In genomic region chr13:99307648-99308339, GRCh38 we compare ENCODE assay signal across 1 cellular context.
A peak's percentile ranks its signal among the peaks of the same experiment; 100 is the strongest.
TF ChIP-seq lines count a peak whose summit lies in the region.

No MANE protein-coding gene starts in this region.

TF ChIP-seq in K562, 482 proteins besides CTCF, POLR2A, EP300 and RAD21 (continued from another document):
- TF ChIP-seq ZNF407 (IDR thresholded peaks at IDR 0.05; ENCODE audit: low read depth) (no peak), HES1 (IDR thresholded peaks at IDR 0.05; ENCODE audit: low read depth) (no peak), AFF4 (CRISPR knock-in tag; IDR thresholded peaks at IDR 0.05) (no peak), ELF1 (tag; IDR thresholded peaks at IDR 0.05) (0 out of 2 replicates have a peak, but pooled peaks have one; percentile 21), IRF9 (tag; IDR thresholded peaks at IDR 0.05) (no peak), SIRT6 (IDR thresholded peaks at IDR 0.05; ENCODE audit: low read depth, low read length) (no peak), NFE2 (IDR thresholded peaks at IDR 0.05; ENCODE audit: low read depth) (0 out of 2 replicates have a peak, but pooled peaks have one; percentile 14), ZNF592 (IDR thresholded peaks at IDR 0.05) (peak; percentile 54; the same call in 1 of the 2 replicates), ARID1B (IDR thresholded peaks at IDR 0.05) (peak; percentile 51), ETV6 (IDR thresholded peaks at IDR 0.05; ENCODE audit: borderline replicate concordance in 1 of 2, low read depth in 2 of 2, low read length in 1 of 2) (no peak), ETV6 (CRISPR knock-in tag; IDR thresholded peaks at IDR 0.05; ENCODE audit: borderline replicate concordance) (no peak), CTBP1 (IDR thresholded peaks at IDR 0.05; ENCODE audit: borderline replicate concordance) (no peak), BACH1 (tag; IDR thresholded peaks at IDR 0.05) (no peak), ZEB2 (IDR thresholded peaks at IDR 0.05) (no peak), CHCHD3 (CRISPR knock-in tag; IDR thresholded peaks at IDR 0.05) (no peak), GATAD2B (IDR thresholded peaks at IDR 0.05; ENCODE audit: borderline replicate concordance) (peak; percentile 52; the same call in 1 of the 2 replicates), EGR1 (conservative IDR thresholded peaks at IDR 0.05) (peak; percentile 27; the same call in 1 of the 2 replicates), ZNF274 (IDR thresholded peaks at IDR 0.05; ENCODE audit: borderline replicate concordance, low read depth, low read length) (no peak), TRIM24 (IDR thresholded peaks at IDR 0.05) (no peak), NR2C2 (CRISPR knock-in tag; IDR thresholded peaks at IDR 0.05) (no peak), NR2C2 (tag; IDR thresholded peaks at IDR 0.05) (no peak), SMAD4 (CRISPR knock-in tag; conservative IDR thresholded peaks at IDR 0.05) (no peak; the same call in 1 of the 2 replicates), ARID3A (IDR thresholded peaks at IDR 0.05; ENCODE audit: borderline replicate concordance, low read depth, low read length) (no peak), PKNOX1 (IDR thresholded peaks at IDR 0.05) (peak; percentile 92), SAFB2 (IDR thresholded peaks at IDR 0.05; ENCODE audit: borderline replicate concordance, low read depth, low read length, severe bottlenecking) (no peak)
